ENCODE assay signal across 9 cellular contexts in the genomic region with DNA sequence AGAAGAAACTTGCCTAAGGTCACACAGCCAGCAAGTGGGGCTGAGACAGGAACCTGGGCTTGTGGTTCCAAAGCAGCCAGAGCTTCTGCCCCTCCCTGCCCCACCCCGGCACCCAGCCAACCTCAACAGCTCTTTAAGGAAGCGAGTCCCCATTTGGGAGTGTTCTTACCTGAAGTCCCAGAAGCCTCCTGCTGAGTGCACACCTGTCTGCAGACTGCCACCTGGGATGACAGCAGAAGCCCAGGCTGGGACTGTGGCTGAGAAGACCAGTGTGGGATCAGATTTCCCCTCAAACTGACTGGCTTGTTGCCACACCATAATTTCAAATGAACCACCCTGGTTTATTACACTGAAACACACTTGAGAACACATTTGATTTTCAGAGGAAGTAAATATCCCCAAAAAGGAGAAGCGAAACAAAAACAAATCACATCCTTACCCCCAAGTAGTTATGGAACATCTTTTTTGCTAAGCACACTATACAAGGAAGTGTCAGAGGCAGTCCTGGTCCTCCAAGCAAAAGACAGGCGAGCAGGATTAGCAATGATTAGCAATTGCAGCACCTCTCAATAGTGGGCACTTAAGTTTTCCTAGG. TPM values are rescaled to one million over a fixed set of nuclear protein-coding genes. Genes with fewer than 3 reads are reported as not detected.
DNase-seq lines count a peak whose midpoint lies in the region; ATAC-seq, FAIRE-seq and TF ChIP-seq lines count a peak whose summit lies in the region.
"Had no signal": no experiment of that assay in that cellular context is flagged by ENCODE, and none has a peak within 500 bp of the region (broad histone marks: within the 10 kb centered on the region; RNA-seq: fewer than 3 reads in every experiment).

No MANE protein-coding gene starts in this region.

- no peak for TF ChIP-seq CTCF in A549 (IDR thresholded peaks at IDR 0.05)
- no peak for TF ChIP-seq CTCF in GM12878 (IDR thresholded peaks at IDR 0.05 in 2 of 3, conservative IDR thresholded peaks at IDR 0.05 in 1 of 3; ENCODE audit: control insufficient read depth in 2 of 3, extremely low read depth in 1 of 3, insufficient read depth in 1 of 3, low read depth in 3 of 3, low read length in 3 of 3)

- BruUV-seq in GM12878 (replicated peaks; lab: Mats Ljungman, UMichigan), result no TSS peak

- FAIRE-seq in A549 (lab: Jason Lieb, UNC), result no peak
- FAIRE-seq in GM12878 (lab: Jason Lieb, UNC), result peak; percentile 57

- TF ChIP-seq POLR2A in A549 (IDR thresholded peaks at IDR 0.05; ENCODE audit: low read length) (no peak), GM12878 (IDR thresholded peaks at IDR 0.05; ENCODE audit: low read depth, low read length) (no peak)

- H3K4me3 ChIP-seq in A549, result no peak overlapping the region
- no peak overlapping the region for H3K4me3 ChIP-seq in GM12878

- H3K27ac ChIP-seq in A549 (peak overlapping the region; percentile 84 to 86; a peak in 5 of 6 replicates), GM12878 (ENCODE audit: control insufficient read depth, insufficient read depth) (no peak overlapping the region)

- no peak overlapping the region for H2AFZ ChIP-seq in GM12878 (ENCODE audit: control insufficient read depth, low read depth, low read length)

- ATAC-seq in A549, result no peak
- peak; percentile 60 for ATAC-seq in GM19395 (IDR thresholded peaks at IDR 0.05; ENCODE audit: unreplicated experiment)
- peak; percentile 82 for ATAC-seq in GM12878
- ATAC-seq in HG02884 (IDR thresholded peaks at IDR 0.05; ENCODE audit: unreplicated experiment), result no peak

- in situ Hi-C loops in GM12878 (cut with MboI), result no loop called here

- DNase-seq in A549 (ENCODE audit: low read depth in 1 of 2, low spot score in 1 of 2), result no peak
- peak; percentile 42 for DNase-seq in NAMALWA (ENCODE audit: low spot score)
- peak; percentile 65 for DNase-seq in GM12878 (ENCODE audit: low read depth, low spot score)
- DNase-seq in HuH-7.5 (ENCODE audit: low spot score), result no peak
- DNase-seq in dermis blood vessel endothelial cell, result no peak
- no peak for DNase-seq in UCSD-AML1 (lab: John Stamatoyannopoulos, UW; ENCODE audit: unreplicated experiment)
- DNase-seq: activated gamma-delta T cell had no signal

- H3K36me3 ChIP-seq in GM12878 (ENCODE audit: control insufficient read depth in 2 of 2, insufficient read depth in 2 of 2, low read length in 1 of 2), result no peaks in the 10 kb centered on the region

- WGBS in A549 (ENCODE audit: missing lambda C conversion rate), result 93% methylated on average over 4 of the region's 4 CpGs
- 10% methylated on average over 4 of the region's 4 CpGs for WGBS in GM12878 (ENCODE audit: insufficient coverage, insufficient replicate concordance, low lambda C conversion rate, missing lambda C conversion rate)

- no peaks in the 10 kb centered on the region for H3K9me3 ChIP-seq in A549
- no peaks in the 10 kb centered on the region for H3K9me3 ChIP-seq in GM12878 (replicated peaks; ENCODE audit: control insufficient read depth, insufficient read depth, low read length)

- RAD21 ChIA-PET in GM12878 (lab: Charles Lee; ENCODE audit: unreplicated experiment), result interaction anchor here (1.5 kb wide), 1 partner anchor 62 kb away, joined by 5 read pairs; no protein-coding TSS in a partner anchor

- no peak for TF ChIP-seq EP300 in A549 (IDR thresholded peaks at IDR 0.05)
- no peak for TF ChIP-seq EP300 in GM12878 (IDR thresholded peaks at IDR 0.05; ENCODE audit: borderline replicate concordance in 1 of 2, control insufficient read depth in 1 of 2, low read depth in 2 of 2, low read length in 2 of 2)

- intact Hi-C loops in GM12878 (cut with micrococcal nuclease; ENCODE audit: unreplicated experiment), result no loop called here

- no peaks in the 10 kb centered on the region for H3K79me2 ChIP-seq in GM12878 (ENCODE audit: control insufficient read depth, insufficient read depth, low read length)

- TF ChIP-seq RAD21 in A549 (conservative IDR thresholded peaks at IDR 0.05 in 1 of 2, IDR thresholded peaks at IDR 0.05 in 1 of 2), result no peak
- no peak for TF ChIP-seq RAD21 in GM12878 (IDR thresholded peaks at IDR 0.05; ENCODE audit: insufficient read depth, low read depth, low read length)

- no peak overlapping the region for H3K4me2 ChIP-seq in A549
- peak overlapping the region; percentile 21 for H3K4me2 ChIP-seq in GM12878 (ENCODE audit: control insufficient read depth, insufficient read depth)

- POLR2A ChIA-PET in A549 (lab: Yijun Ruan, JAX) (no interaction called here), GM12878 (lab: Charles Lee) (interaction anchor here (0.6 kb wide), 1 partner anchor 9 kb away, joined by 7 read pairs; no protein-coding TSS in a partner anchor)

- H4K20me1 ChIP-seq in GM12878 (ENCODE audit: control insufficient read depth, insufficient read depth), result no peaks in the 10 kb centered on the region

- CTCF ChIA-PET in A549 (lab: Yijun Ruan, JAX), result no interaction called here
- CTCF ChIA-PET in GM12878 (lab: Yijun Ruan, JAX), result no interaction called here

- no peaks in the 10 kb centered on the region for H3K27me3 ChIP-seq in GM12878 (replicated peaks in 1 of 2; ENCODE audit: control insufficient read depth in 2 of 2, insufficient read depth in 2 of 2, low read length in 1 of 2)

- H3K4me1 ChIP-seq in A549 (peaks cover 59% of the 10 kb centered on the region), GM12878 (ENCODE audit: control insufficient read depth, insufficient read depth, low read length) (peaks cover 14% of the 10 kb centered on the region)

- H3K9ac ChIP-seq in GM12878 (ENCODE audit: control insufficient read depth, insufficient read depth, low read length), result no peak overlapping the region

- SMC1A ChIA-PET in GM12878 (lab: Charles Lee; ENCODE audit: uncharacterized antibody, unreplicated experiment), result interaction anchor here (1.3 kb wide), 1 partner anchor 42 kb away, joined by 4 read pairs; no protein-coding TSS in a partner anchor

TF ChIP-seq in A549, 52 proteins besides CTCF, POLR2A, EP300 and RAD21 (continues in another document):
- no peak for TF ChIP-seq CHD4 (IDR thresholded peaks at IDR 0.05; ENCODE audit: borderline replicate concordance)
- TF ChIP-seq ELK1 (IDR thresholded peaks at IDR 0.05; ENCODE audit: low read depth, low read length), result no peak

TF ChIP-seq in GM12878, 131 proteins besides CTCF, POLR2A, EP300 and RAD21 (continues in another document):
- peak; percentile 72 for TF ChIP-seq IKZF1 (conservative IDR thresholded peaks at IDR 0.05)
- TF ChIP-seq SKIL (IDR thresholded peaks at IDR 0.05; ENCODE audit: low read depth, poor library complexity, severe bottlenecking), result no peak
- TF ChIP-seq SRF (IDR thresholded peaks at IDR 0.05; ENCODE audit: low read depth in 2 of 2, low read length in 2 of 2), result no peak
- peak; percentile 62 for TF ChIP-seq MTA2 (IDR thresholded peaks at IDR 0.05; ENCODE audit: low read depth)
- peak; percentile 40; the same call in 1 of the 2 replicates for TF ChIP-seq EED (IDR thresholded peaks at IDR 0.05; ENCODE audit: low read depth)
- TF ChIP-seq BACH1 (IDR thresholded peaks at IDR 0.05; ENCODE audit: borderline replicate concordance), result no peak
- TF ChIP-seq SUZ12 (IDR thresholded peaks at IDR 0.05; ENCODE audit: unreplicated experiment), result no peak
- no peak for TF ChIP-seq NR2C2 (IDR thresholded peaks at IDR 0.05; ENCODE audit: borderline replicate concordance, control insufficient read depth, insufficient read length, low read depth)
- TF ChIP-seq POLR2AphosphoS5 (IDR thresholded peaks at IDR 0.05; ENCODE audit: low read length), result no peak
- TF ChIP-seq ZNF217 (IDR thresholded peaks at IDR 0.05), result 0 out of 2 replicates have a peak, but pooled peaks have one; percentile 19
- TF ChIP-seq MEF2B (IDR thresholded peaks at IDR 0.05; ENCODE audit: partially characterized antibody, poor library complexity, severe bottlenecking), result peak; percentile 18
- no peak for TF ChIP-seq MXI1 (IDR thresholded peaks at IDR 0.05; ENCODE audit: low read depth, low read length)

RNA-seq across cellular contexts. Expression of gene RIN3, which starts 6.3 kb away (rescaled TPM):
- polyA plus RNA-seq in A549 (2011; rRNA removed), result 5.6 and 8.1 TPM in 2 replicates
- polyA plus RNA-seq in A549 (2012; cell fraction: cytosol; rRNA removed), result 10.2 and 14.2 TPM in 2 replicates
- 14.1 and 18.1 TPM in 2 replicates for polyA plus RNA-seq in A549 (2012; cell fraction: nucleus; rRNA removed)
- 14.5 to 17.6 TPM (median 15.7 TPM) in 3 replicates for polyA plus RNA-seq in A549 (2017; fragmentation: RNase III; extraction: RNeasy Plus Mini Kit Qiagen cat#74134 plus additional on column Dnase treatment)
- 12.7 and 15.4 TPM in 2 replicates for polyA minus RNA-seq in A549 (2011; rRNA and poly(A)+ RNA removed)
- total RNA-seq in GM12878 (2013; cell fraction: nucleolus; rRNA removed), result 78.3 and 86.3 TPM in 2 replicates
- 4.6 and 5.6 TPM in 2 replicates for total RNA-seq in GM12878 (2014; rRNA removed)
- total RNA-seq in GM12878 (2014; rRNA removed; fragmentation: Illumina TruSeq; extraction: Trizol), result 3.5 and 4.7 TPM in 2 replicates
- total RNA-seq in GM12878 (2021), result 21.8 and 23.3 TPM in 2 replicates
- 3.7 TPM for polyA plus RNA-seq in GM12878 (2011; ENCODE audit: low read depth)
- polyA plus RNA-seq in GM12878 (2011; rRNA removed), result 5.4 and 10.3 TPM in 2 replicates
- 12.8 and 13.0 TPM in 2 replicates for polyA plus RNA-seq in GM12878 (2011; cell fraction: cytosol; rRNA removed)
- polyA plus RNA-seq in GM12878 (2011; cell fraction: nucleus; rRNA removed), result 27.3 and 31.5 TPM in 2 replicates
- polyA plus RNA-seq in GM12878 (2012), result 9.1 and 12.8 TPM in 2 replicates
- 3.2 and 6.4 TPM in 2 replicates for polyA plus RNA-seq in GM12878 (2014; fragmentation: Illumina TruSeq; extraction: Trizol)
- polyA plus RNA-seq in GM12878 (2014; fragmentation: Nextera tagmentation; extraction: Ambion mirVana), result under 1 TPM; 0.91 to 0.95 TPM
- 10.0 and 14.3 TPM in 2 replicates for polyA plus RNA-seq in GM12878 (2014; rRNA removed)
- polyA plus RNA-seq in GM12878 (2016; fragmentation: Nextera tagmentation; extraction: Ambion mirVana), result 1 to 10 TPM; 6.3 to 6.7 TPM
- 20.2 and 34.1 TPM in 2 replicates for polyA minus RNA-seq in GM12878 (2011; rRNA and poly(A)+ RNA removed)
- polyA minus RNA-seq in GM12878 (2011; cell fraction: cytosol; rRNA and poly(A)+ RNA removed), result 14.3 and 17.9 TPM in 2 replicates
- polyA minus RNA-seq in GM12878 (2011; cell fraction: nucleus; rRNA and poly(A)+ RNA removed), result 23.7 and 38.9 TPM in 2 replicates
- total RNA-seq in dermis blood vessel endothelial cell, result 7.7 and 11.1 TPM in 2 replicates

Comparison
In these comparisons a context has a peak if more than half of its experiments do, and no peak if none do; other contexts are left out.
1. ATAC-seq: peak in GM19395 (single experiment) and GM12878 (single experiment); none in A549 (0 of 2) and HG02884 (single experiment).
2. DNase-seq: peak in NAMALWA (single experiment) and GM12878 (single experiment); none in A549 (0 of 2), HuH-7.5 (single experiment), dermis blood vessel endothelial cell (single experiment) and UCSD-AML1 (single experiment).